Comparison of ENCODE assay signal across 18 cellular contexts in genomic region chr22:47016636-47017035, GRCh38.
"Had no signal": no experiment of that assay in that cellular context is flagged by ENCODE, and none has a peak within 500 bp of the region (broad histone marks: within the 10 kb centered on the region; RNA-seq: fewer than 3 reads in every experiment).

No MANE protein-coding gene starts in this region.

- DNase-seq: effector CD8-positive, alpha-beta T cell; foreskin melanocyte; kidney; left cardiac atrium; left ventricle myocardium superior; mesenchymal stem cell; naive B cell; right cardiac atrium; stimulated activated CD4-positive, alpha-beta T cell treated with anti-CD3 and anti-CD28 coated beads, Interleukin-4, amount 100 ng/mL, for 1 hour; stimulated activated CD8-positive, alpha-beta memory T cell treated with anti-CD3 and anti-CD28 coated beads, Interleukin-4, amount 100 ng/mL, for 48 hours; stimulated activated naive CD8-positive, alpha-beta T cell treated with anti-CD3 and anti-CD28 coated beads, Interleukin-15, Interleukin-2, amounts not matched to agents 100 U/mL and 50 U/mL, for 24 hours had no signal

- H3K9me3 ChIP-seq: tibial artery, upper lobe of left lung, vagina had no signal

- H3K4me3 ChIP-seq: coronary artery, hepatocyte, lung, tibial artery, upper lobe of left lung, vagina had no signal

- H3K27me3 Mint-ChIP-seq: naive B cell had no signal

- ATAC-seq: left cardiac atrium; left ventricle myocardium superior; right cardiac atrium; stimulated activated effector memory CD8-positive, alpha-beta T cell treated with anti-CD3 and anti-CD28 coated beads, Interleukin-12 subunit alpha, Interleukin-12 subunit beta, amount 100 ng/mL, for 72 hours; stimulated activated naive CD8-positive, alpha-beta T cell treated with anti-CD3 and anti-CD28 coated beads, Interleukin-15, Interleukin-2, amounts not matched to agents 100 U/mL and 50 U/mL, for 24 hours had no signal

- H3K9me3 Mint-ChIP-seq: stimulated activated effector memory CD8-positive, alpha-beta T cell treated with anti-CD3 and anti-CD28 coated beads, Interleukin-12 subunit alpha, Interleukin-12 subunit beta, amount 100 ng/mL, for 72 hours had no signal

- H3K27ac ChIP-seq: coronary artery, hepatocyte, tibial artery, upper lobe of left lung, vagina had no signal

- H3K36me3 ChIP-seq: vagina had no signal

- H3K4me1 ChIP-seq: tibial artery, vagina had no signal

- H3K27ac Mint-ChIP-seq: stimulated activated effector memory CD8-positive, alpha-beta T cell treated with anti-CD3 and anti-CD28 coated beads, Interleukin-12 subunit alpha, Interleukin-12 subunit beta, amount 100 ng/mL, for 72 hours had no signal

- H3K27me3 ChIP-seq: hepatocyte, tibial artery, upper lobe of left lung, vagina had no signal

- H3K4me3 Mint-ChIP-seq: naive B cell; stimulated activated effector memory CD8-positive, alpha-beta T cell treated with anti-CD3 and anti-CD28 coated beads, Interleukin-12 subunit alpha, Interleukin-12 subunit beta, amount 100 ng/mL, for 72 hours had no signal
